In the genomic region with DNA sequence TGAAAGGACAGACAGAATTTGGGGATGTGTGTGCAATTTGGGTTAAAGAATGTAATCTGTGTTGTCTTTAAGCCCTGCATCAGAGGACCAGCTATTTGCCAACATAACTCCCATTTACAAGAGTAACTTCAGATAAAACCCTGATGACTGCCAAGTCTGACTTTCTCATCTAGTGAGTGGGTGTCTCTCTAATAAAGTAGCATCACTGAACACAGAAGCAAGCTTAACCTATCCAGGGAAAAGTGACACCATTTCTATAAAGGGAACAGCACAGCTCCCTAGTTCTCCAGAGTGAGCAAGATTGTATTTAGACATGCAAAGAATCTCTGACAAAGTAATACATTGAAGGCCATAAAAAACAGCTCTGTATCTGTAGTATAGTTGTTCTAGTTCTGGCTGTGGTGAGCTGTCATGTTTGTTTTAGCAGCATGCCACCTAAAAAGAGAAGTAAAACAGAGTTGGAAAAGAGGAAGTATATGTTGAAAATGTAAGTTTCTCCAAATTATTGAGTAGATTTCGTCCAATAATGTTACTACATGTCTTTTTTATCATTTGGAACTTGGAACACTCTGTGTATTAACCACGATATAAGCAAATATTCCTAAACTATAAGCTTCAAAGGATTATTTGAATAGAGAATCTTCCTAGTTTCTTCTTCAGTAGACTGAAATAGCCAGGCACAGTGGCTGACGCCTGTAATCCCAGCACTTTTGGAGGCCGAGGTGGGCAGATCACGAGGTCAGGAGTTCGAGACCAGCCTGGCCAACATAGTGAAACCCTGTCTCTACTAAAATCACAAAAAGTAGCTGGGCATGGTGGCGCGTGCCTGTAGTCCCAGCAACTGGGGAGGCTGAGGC, we compare ENCODE assay signal across 1 cellular context.
A peak's percentile ranks its signal among the peaks of the same experiment; 100 is the strongest.
TF ChIP-seq lines count a peak whose summit lies in the region.

No MANE protein-coding gene starts in this region.

TF ChIP-seq in K562, 482 proteins besides CTCF, POLR2A, EP300 and RAD21 (continued from another document and continues in another):
- TF ChIP-seq, protein P1, sequence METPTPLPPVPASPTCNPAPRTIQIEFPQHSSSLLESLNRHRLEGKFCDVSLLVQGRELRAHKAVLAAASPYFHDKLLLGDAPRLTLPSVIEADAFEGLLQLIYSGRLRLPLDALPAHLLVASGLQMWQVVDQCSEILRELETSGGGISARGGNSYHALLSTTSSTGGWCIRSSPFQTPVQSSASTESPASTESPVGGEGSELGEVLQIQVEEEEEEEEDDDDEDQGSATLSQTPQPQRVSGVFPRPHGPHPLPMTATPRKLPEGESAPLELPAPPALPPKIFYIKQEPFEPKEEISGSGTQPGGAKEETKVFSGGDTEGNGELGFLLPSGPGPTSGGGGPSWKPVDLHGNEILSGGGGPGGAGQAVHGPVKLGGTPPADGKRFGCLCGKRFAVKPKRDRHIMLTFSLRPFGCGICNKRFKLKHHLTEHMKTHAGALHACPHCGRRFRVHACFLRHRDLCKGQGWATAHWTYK (CRISPR knock-in tag; IDR thresholded peaks at IDR 0.05): no peak
- TF ChIP-seq, protein P2, sequence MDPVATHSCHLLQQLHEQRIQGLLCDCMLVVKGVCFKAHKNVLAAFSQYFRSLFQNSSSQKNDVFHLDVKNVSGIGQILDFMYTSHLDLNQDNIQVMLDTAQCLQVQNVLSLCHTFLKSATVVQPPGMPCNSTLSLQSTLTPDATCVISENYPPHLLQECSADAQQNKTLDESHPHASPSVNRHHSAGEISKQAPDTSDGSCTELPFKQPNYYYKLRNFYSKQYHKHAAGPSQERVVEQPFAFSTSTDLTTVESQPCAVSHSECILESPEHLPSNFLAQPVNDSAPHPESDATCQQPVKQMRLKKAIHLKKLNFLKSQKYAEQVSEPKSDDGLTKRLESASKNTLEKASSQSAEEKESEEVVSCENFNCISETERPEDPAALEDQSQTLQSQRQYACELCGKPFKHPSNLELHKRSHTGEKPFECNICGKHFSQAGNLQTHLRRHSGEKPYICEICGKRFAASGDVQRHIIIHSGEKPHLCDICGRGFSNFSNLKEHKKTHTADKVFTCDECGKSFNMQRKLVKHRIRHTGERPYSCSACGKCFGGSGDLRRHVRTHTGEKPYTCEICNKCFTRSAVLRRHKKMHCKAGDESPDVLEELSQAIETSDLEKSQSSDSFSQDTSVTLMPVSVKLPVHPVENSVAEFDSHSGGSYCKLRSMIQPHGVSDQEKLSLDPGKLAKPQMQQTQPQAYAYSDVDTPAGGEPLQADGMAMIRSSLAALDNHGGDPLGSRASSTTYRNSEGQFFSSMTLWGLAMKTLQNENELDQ (CRISPR knock-in tag; IDR thresholded peaks at IDR 0.05; ENCODE audit: borderline replicate concordance): no peak
- TF ChIP-seq EWSR1 (IDR thresholded peaks at IDR 0.05; ENCODE audit: borderline replicate concordance, low read depth, partially characterized antibody) (no peak), SMC3 (conservative IDR thresholded peaks at IDR 0.05; ENCODE audit: insufficient read depth, low read depth, low read length) (no peak), BHLHE40 (IDR thresholded peaks at IDR 0.05; ENCODE audit: low read length) (no peak), ZNF282 (CRISPR knock-in tag; IDR thresholded peaks at IDR 0.05) (no peak), TRIM24 (IDR thresholded peaks at IDR 0.05) (no peak), CTBP1 (IDR thresholded peaks at IDR 0.05; ENCODE audit: borderline replicate concordance) (no peak), MEF2A (IDR thresholded peaks at IDR 0.05; ENCODE audit: control insufficient read depth, low read depth, low read length) (peak; percentile 18; the same call in 1 of the 2 replicates), SIN3A (IDR thresholded peaks at IDR 0.05; ENCODE audit: borderline replicate concordance in 2 of 2, control insufficient read depth in 1 of 2, low read depth in 2 of 2, low read length in 2 of 2) (no peak), EZH2 (IDR thresholded peaks at IDR 0.05; ENCODE audit: borderline replicate concordance, low read depth, low read length) (no peak), DACH1 (IDR thresholded peaks at IDR 0.05; ENCODE audit: partially characterized antibody) (no peak), NR2F6 (CRISPR knock-in tag; IDR thresholded peaks at IDR 0.05) (no peak), RBM39 (optimal IDR thresholded peaks at IDR 0.05; ENCODE audit: low read depth, low read length) (no peak), SRSF7 (optimal IDR thresholded peaks at IDR 0.05; ENCODE audit: low read depth, low read length) (no peak), ZNF133 (CRISPR knock-in tag; IDR thresholded peaks at IDR 0.05) (no peak), TAF15 (IDR thresholded peaks at IDR 0.05; ENCODE audit: low read depth, low read length) (no peak), ZNF699 (CRISPR knock-in tag; IDR thresholded peaks at IDR 0.05; ENCODE audit: insufficient replicate concordance) (no peak), MCM7 (IDR thresholded peaks at IDR 0.05) (no peak)
- TF ChIP-seq, protein P3, sequence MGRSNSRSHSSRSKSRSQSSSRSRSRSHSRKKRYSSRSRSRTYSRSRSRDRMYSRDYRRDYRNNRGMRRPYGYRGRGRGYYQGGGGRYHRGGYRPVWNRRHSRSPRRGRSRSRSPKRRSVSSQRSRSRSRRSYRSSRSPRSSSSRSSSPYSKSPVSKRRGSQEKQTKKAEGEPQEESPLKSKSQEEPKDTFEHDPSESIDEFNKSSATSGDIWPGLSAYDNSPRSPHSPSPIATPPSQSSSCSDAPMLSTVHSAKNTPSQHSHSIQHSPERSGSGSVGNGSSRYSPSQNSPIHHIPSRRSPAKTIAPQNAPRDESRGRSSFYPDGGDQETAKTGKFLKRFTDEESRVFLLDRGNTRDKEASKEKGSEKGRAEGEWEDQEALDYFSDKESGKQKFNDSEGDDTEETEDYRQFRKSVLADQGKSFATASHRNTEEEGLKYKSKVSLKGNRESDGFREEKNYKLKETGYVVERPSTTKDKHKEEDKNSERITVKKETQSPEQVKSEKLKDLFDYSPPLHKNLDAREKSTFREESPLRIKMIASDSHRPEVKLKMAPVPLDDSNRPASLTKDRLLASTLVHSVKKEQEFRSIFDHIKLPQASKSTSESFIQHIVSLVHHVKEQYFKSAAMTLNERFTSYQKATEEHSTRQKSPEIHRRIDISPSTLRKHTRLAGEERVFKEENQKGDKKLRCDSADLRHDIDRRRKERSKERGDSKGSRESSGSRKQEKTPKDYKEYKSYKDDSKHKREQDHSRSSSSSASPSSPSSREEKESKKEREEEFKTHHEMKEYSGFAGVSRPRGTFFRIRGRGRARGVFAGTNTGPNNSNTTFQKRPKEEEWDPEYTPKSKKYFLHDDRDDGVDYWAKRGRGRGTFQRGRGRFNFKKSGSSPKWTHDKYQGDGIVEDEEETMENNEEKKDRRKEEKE (IDR thresholded peaks at IDR 0.05; ENCODE audit: borderline replicate concordance in 1 of 2, control insufficient read depth in 1 of 2, low read depth in 2 of 2, low read length in 1 of 2): no peak
- TF ChIP-seq, protein P4, sequence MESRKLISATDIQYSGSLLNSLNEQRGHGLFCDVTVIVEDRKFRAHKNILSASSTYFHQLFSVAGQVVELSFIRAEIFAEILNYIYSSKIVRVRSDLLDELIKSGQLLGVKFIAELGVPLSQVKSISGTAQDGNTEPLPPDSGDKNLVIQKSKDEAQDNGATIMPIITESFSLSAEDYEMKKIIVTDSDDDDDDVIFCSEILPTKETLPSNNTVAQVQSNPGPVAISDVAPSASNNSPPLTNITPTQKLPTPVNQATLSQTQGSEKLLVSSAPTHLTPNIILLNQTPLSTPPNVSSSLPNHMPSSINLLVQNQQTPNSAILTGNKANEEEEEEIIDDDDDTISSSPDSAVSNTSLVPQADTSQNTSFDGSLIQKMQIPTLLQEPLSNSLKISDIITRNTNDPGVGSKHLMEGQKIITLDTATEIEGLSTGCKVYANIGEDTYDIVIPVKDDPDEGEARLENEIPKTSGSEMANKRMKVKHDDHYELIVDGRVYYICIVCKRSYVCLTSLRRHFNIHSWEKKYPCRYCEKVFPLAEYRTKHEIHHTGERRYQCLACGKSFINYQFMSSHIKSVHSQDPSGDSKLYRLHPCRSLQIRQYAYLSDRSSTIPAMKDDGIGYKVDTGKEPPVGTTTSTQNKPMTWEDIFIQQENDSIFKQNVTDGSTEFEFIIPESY (CRISPR knock-in tag; IDR thresholded peaks at IDR 0.05): 0 out of 2 replicates have a peak, but pooled peaks have one; percentile 29
- TF ChIP-seq, protein P5, sequence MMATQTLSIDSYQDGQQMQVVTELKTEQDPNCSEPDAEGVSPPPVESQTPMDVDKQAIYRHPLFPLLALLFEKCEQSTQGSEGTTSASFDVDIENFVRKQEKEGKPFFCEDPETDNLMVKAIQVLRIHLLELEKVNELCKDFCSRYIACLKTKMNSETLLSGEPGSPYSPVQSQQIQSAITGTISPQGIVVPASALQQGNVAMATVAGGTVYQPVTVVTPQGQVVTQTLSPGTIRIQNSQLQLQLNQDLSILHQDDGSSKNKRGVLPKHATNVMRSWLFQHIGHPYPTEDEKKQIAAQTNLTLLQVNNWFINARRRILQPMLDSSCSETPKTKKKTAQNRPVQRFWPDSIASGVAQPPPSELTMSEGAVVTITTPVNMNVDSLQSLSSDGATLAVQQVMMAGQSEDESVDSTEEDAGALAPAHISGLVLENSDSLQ (IDR thresholded peaks at IDR 0.05): peak; percentile 39; the same call in 1 of the 2 replicates
- TF ChIP-seq, protein P6, sequence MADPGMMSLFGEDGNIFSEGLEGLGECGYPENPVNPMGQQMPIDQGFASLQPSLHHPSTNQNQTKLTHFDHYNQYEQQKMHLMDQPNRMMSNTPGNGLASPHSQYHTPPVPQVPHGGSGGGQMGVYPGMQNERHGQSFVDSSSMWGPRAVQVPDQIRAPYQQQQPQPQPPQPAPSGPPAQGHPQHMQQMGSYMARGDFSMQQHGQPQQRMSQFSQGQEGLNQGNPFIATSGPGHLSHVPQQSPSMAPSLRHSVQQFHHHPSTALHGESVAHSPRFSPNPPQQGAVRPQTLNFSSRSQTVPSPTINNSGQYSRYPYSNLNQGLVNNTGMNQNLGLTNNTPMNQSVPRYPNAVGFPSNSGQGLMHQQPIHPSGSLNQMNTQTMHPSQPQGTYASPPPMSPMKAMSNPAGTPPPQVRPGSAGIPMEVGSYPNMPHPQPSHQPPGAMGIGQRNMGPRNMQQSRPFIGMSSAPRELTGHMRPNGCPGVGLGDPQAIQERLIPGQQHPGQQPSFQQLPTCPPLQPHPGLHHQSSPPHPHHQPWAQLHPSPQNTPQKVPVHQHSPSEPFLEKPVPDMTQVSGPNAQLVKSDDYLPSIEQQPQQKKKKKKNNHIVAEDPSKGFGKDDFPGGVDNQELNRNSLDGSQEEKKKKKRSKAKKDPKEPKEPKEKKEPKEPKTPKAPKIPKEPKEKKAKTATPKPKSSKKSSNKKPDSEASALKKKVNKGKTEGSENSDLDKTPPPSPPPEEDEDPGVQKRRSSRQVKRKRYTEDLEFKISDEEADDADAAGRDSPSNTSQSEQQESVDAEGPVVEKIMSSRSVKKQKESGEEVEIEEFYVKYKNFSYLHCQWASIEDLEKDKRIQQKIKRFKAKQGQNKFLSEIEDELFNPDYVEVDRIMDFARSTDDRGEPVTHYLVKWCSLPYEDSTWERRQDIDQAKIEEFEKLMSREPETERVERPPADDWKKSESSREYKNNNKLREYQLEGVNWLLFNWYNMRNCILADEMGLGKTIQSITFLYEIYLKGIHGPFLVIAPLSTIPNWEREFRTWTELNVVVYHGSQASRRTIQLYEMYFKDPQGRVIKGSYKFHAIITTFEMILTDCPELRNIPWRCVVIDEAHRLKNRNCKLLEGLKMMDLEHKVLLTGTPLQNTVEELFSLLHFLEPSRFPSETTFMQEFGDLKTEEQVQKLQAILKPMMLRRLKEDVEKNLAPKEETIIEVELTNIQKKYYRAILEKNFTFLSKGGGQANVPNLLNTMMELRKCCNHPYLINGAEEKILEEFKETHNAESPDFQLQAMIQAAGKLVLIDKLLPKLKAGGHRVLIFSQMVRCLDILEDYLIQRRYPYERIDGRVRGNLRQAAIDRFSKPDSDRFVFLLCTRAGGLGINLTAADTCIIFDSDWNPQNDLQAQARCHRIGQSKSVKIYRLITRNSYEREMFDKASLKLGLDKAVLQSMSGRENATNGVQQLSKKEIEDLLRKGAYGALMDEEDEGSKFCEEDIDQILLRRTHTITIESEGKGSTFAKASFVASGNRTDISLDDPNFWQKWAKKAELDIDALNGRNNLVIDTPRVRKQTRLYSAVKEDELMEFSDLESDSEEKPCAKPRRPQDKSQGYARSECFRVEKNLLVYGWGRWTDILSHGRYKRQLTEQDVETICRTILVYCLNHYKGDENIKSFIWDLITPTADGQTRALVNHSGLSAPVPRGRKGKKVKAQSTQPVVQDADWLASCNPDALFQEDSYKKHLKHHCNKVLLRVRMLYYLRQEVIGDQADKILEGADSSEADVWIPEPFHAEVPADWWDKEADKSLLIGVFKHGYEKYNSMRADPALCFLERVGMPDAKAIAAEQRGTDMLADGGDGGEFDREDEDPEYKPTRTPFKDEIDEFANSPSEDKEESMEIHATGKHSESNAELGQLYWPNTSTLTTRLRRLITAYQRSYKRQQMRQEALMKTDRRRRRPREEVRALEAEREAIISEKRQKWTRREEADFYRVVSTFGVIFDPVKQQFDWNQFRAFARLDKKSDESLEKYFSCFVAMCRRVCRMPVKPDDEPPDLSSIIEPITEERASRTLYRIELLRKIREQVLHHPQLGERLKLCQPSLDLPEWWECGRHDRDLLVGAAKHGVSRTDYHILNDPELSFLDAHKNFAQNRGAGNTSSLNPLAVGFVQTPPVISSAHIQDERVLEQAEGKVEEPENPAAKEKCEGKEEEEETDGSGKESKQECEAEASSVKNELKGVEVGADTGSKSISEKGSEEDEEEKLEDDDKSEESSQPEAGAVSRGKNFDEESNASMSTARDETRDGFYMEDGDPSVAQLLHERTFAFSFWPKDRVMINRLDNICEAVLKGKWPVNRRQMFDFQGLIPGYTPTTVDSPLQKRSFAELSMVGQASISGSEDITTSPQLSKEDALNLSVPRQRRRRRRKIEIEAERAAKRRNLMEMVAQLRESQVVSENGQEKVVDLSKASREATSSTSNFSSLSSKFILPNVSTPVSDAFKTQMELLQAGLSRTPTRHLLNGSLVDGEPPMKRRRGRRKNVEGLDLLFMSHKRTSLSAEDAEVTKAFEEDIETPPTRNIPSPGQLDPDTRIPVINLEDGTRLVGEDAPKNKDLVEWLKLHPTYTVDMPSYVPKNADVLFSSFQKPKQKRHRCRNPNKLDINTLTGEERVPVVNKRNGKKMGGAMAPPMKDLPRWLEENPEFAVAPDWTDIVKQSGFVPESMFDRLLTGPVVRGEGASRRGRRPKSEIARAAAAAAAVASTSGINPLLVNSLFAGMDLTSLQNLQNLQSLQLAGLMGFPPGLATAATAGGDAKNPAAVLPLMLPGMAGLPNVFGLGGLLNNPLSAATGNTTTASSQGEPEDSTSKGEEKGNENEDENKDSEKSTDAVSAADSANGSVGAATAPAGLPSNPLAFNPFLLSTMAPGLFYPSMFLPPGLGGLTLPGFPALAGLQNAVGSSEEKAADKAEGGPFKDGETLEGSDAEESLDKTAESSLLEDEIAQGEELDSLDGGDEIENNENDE (IDR thresholded peaks at IDR 0.05; ENCODE audit: low read depth, low read length): no peak
- TF ChIP-seq, protein P7, sequence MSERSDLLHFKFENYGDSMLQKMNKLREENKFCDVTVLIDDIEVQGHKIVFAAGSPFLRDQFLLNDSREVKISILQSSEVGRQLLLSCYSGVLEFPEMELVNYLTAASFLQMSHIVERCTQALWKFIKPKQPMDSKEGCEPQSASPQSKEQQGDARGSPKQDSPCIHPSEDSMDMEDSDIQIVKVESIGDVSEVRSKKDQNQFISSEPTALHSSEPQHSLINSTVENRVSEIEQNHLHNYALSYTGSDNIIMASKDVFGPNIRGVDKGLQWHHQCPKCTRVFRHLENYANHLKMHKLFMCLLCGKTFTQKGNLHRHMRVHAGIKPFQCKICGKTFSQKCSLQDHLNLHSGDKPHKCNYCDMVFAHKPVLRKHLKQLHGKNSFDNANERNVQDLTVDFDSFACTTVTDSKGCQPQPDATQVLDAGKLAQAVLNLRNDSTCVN (CRISPR knock-in tag; IDR thresholded peaks at IDR 0.05): no peak
- TF ChIP-seq, protein P8, sequence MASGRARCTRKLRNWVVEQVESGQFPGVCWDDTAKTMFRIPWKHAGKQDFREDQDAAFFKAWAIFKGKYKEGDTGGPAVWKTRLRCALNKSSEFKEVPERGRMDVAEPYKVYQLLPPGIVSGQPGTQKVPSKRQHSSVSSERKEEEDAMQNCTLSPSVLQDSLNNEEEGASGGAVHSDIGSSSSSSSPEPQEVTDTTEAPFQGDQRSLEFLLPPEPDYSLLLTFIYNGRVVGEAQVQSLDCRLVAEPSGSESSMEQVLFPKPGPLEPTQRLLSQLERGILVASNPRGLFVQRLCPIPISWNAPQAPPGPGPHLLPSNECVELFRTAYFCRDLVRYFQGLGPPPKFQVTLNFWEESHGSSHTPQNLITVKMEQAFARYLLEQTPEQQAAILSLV (tag; IDR thresholded peaks at IDR 0.05): no peak
